18 cellular contexts compared by ENCODE assay signal in genomic region chr12:154058-154457, GRCh38. TPM values are rescaled to one million over a fixed set of nuclear protein-coding genes. Genes with fewer than 3 reads are reported as not detected.
A peak's percentile ranks its signal among the peaks of the same experiment; 100 is the strongest.
DNase-seq lines count a peak whose midpoint lies in the region; ATAC-seq and TF ChIP-seq lines count a peak whose summit lies in the region.
"Had no signal": no experiment of that assay in that cellular context is flagged by ENCODE, and none has a peak within 500 bp of the region (broad histone marks: within the 10 kb centered on the region; RNA-seq: fewer than 3 reads in every experiment).

No MANE protein-coding gene starts in this region.

- DNase-seq in G401 (ENCODE audit: low spot score), result peak; percentile 74
- DNase-seq in NCI-H2107 treated with DMSO at 0.1 percent for 48 hours (lab: John Stamatoyannopoulos, UW; ENCODE audit: unreplicated experiment), result peak; percentile 15
- peak; percentile 63 for DNase-seq in retina
- DNase-seq in brain microvascular endothelial cell, result no peak
- DNase-seq in SW480 (ENCODE audit: low spot score), result no peak
- DNase-seq: CD4-positive, CD25-positive, alpha-beta regulatory T cell; CD8-positive, alpha-beta memory T cell; COR-L47; DMS 273 treated with DMSO at 0.1 percent for 48 hours; DMS53; DND-41; EL; GM23248; HCEC 1CT had no signal

- in situ Hi-C loops in G401 (cut with HindIII; ENCODE audit: low sequenced_read_pairs), result no loop called here
- in situ Hi-C loops in brain microvascular endothelial cell (cut with HindIII; ENCODE audit: low pct_ligation_motif_present, low sequenced_read_pairs), result no loop called here

- H3K36me3 ChIP-seq in endocrine pancreas (ENCODE audit: control insufficient read depth, insufficient read depth, low read length) (no peaks in the 10 kb centered on the region), brain microvascular endothelial cell (replicated peaks) (no peaks in the 10 kb centered on the region)

- ATAC-seq in GM21825 (IDR thresholded peaks at IDR 0.05; ENCODE audit: unreplicated experiment), result no peak

- H3K27ac ChIP-seq in brain microvascular endothelial cell, result no peak overlapping the region
- H3K27ac ChIP-seq: GM23248 had no signal

- H3K4me3 ChIP-seq in endocrine pancreas (ENCODE audit: control insufficient read depth, insufficient read depth, low read length), result no peak overlapping the region
- no peak overlapping the region for H3K4me3 ChIP-seq in brain microvascular endothelial cell (ENCODE audit: low read depth, low read length)
- H3K4me3 ChIP-seq: GM23248 had no signal

- H3K27me3 ChIP-seq in endocrine pancreas (ENCODE audit: control insufficient read depth, insufficient read depth, low read length) (no peaks in the 10 kb centered on the region), brain microvascular endothelial cell (replicated peaks) (peaks cover 8% of the 10 kb centered on the region)

- no peaks in the 10 kb centered on the region for H3K9me3 ChIP-seq in endocrine pancreas (ENCODE audit: control insufficient read depth, low read length)

- no peak for TF ChIP-seq CTCF in brain microvascular endothelial cell (IDR thresholded peaks at IDR 0.05; ENCODE audit: low read depth, low read length, missing control alignments)

- H3K9ac ChIP-seq in endocrine pancreas (ENCODE audit: control insufficient read depth, insufficient read depth, low read length), result peak overlapping the region; percentile 42
- H3K9ac ChIP-seq: GM23248 had no signal

- no peaks in the 10 kb centered on the region for H3K4me1 ChIP-seq in endocrine pancreas (ENCODE audit: control insufficient read depth, insufficient read depth, low read length)

RNA-seq across cellular contexts. Expression of gene SLC6A12, which starts 59.9 kb away (rescaled TPM):
- not detected in 2 replicates for total RNA-seq in G401 (2014; rRNA removed; shearing (Covaris generic))
- total RNA-seq: B cell; CD4-positive, CD25-positive, alpha-beta regulatory T cell; GM23248; HT1080 had no signal

Comparison
In these comparisons a context has a peak if more than half of its experiments do, and no peak if none do; other contexts are left out.
1. DNase-seq: peak in G401 (single experiment), NCI-H2107 treated with DMSO at 0.1 percent for 48 hours (single experiment) and retina (single experiment); none in brain microvascular endothelial cell (single experiment) and SW480 (single experiment).